In genomic region chr18:33052886-33053285, GRCh38 we compare ENCODE assay signal across 21 cellular contexts.
"Had no signal": no experiment of that assay in that cellular context is flagged by ENCODE, and none has a peak within 500 bp of the region (broad histone marks: within the 10 kb centered on the region; RNA-seq: fewer than 3 reads in every experiment).

No MANE protein-coding gene starts in this region.

- DNase-seq: effector memory CD4-positive, alpha-beta T cell; immature natural killer cell; left ventricle myocardium inferior; lower lobe of right lung; natural killer cell; posterior cingulate gyrus; small intestine; stimulated activated CD4-positive, alpha-beta T cell treated with anti-CD3 and anti-CD28 coated beads, Interleukin-12 subunit alpha, Interleukin-12 subunit beta, amount 100 ng/mL, for 4 hours; stimulated activated naive CD4-positive, alpha-beta T cell; stomach; substantia nigra; transverse colon had no signal

- H3K9me3 ChIP-seq: left ventricle myocardium inferior, lower lobe of right lung, right atrium auricular region, stomach, thoracic aorta, transverse colon had no signal

- H3K36me3 ChIP-seq: left ventricle myocardium inferior, lower lobe of right lung, right atrium auricular region, stomach, thoracic aorta, transverse colon had no signal

- H3K27ac Mint-ChIP-seq: immature natural killer cell, memory B cell, mesothelial cell of epicardium, natural killer cell had no signal

- FAIRE-seq: endometrium, frontal cortex, keratinocyte, small intestine had no signal

- H3K9me3 Mint-ChIP-seq: memory B cell, mesothelial cell of epicardium, neural crest cell had no signal

- H3K27me3 ChIP-seq: right atrium auricular region, stomach, transverse colon had no signal

- H3K27ac ChIP-seq: left ventricle myocardium inferior, lower lobe of right lung, right atrium auricular region, stomach, thoracic aorta, transverse colon had no signal

- H3K27me3 Mint-ChIP-seq: memory B cell had no signal

- H3K4me3 ChIP-seq: left ventricle myocardium inferior, lower lobe of right lung, right atrium auricular region, stomach, thoracic aorta, transverse colon had no signal

- H3K4me1 ChIP-seq: left ventricle myocardium inferior, lower lobe of right lung, right atrium auricular region, stomach, transverse colon had no signal

- ATAC-seq: esophagus mucosa, lower lobe of right lung, natural killer cell had no signal

- H3K4me1 Mint-ChIP-seq: immature natural killer cell, memory B cell, mesothelial cell of epicardium, natural killer cell, neural crest cell had no signal

- H3K4me3 Mint-ChIP-seq: immature natural killer cell, memory B cell, mesothelial cell of epicardium, natural killer cell, neural crest cell had no signal

- H3K36me3 Mint-ChIP-seq: immature natural killer cell, memory B cell, mesothelial cell of epicardium, natural killer cell had no signal
